Comparison of ENCODE assay signal across 18 cellular contexts in the genomic region with DNA sequence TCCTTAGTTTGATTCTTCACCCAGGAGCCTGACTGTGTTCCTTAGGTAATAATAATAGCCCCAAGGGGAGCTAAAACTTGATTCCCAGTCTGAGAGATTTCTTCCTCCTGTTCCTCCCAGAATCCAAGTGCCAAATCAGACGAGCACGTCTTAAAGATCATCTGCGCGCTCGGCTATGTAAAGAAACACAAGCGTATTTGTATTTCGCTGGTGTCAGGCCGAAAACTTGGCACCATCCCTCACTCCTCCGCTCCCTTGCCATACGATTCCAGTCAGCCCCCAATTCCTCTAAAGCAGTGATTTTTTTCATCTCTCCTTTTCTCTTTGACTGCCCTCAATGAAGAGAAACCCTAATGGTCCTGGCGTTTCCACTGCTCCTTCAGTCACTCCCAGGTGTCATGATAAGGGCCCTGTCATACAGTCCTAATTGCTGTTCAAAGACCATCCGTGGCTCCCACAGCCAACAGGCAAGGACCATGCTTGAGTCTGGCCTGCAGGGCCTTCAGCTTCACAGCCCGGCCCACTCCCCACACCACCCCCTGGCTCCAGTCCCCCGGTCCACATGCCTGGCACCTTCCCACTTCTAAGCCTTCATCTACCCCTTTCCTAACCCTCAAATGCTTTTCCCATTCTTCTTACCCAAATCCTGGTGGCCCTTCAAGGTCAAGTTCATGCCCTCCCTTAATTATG.
A peak's percentile ranks its signal among the peaks of the same experiment; 100 is the strongest.
DNase-seq lines count a peak whose midpoint lies in the region; ATAC-seq and TF ChIP-seq lines count a peak whose summit lies in the region.
"Had no signal": no experiment of that assay in that cellular context is flagged by ENCODE, and none has a peak within 500 bp of the region (broad histone marks: within the 10 kb centered on the region; RNA-seq: fewer than 3 reads in every experiment).

No MANE protein-coding gene starts in this region.

- no peaks in the 10 kb centered on the region for H3K9me2 ChIP-seq in SU-DHL-6 (replicated peaks; ENCODE audit: insufficient read depth, low read length)

- no peak overlapping the region for H3K4me3 ChIP-seq in SU-DHL-6 (ENCODE audit: insufficient read depth, low read length, poor library complexity, severe bottlenecking)
- H3K4me3 ChIP-seq in mesenchymal stem cell (ENCODE audit: insufficient read depth in 1 of 2, low read depth in 1 of 2, low read length in 2 of 2) = no peak overlapping the region
- H3K4me3 ChIP-seq: A549 had no signal

- H3K9me3 ChIP-seq in SU-DHL-6 (ENCODE audit: insufficient read depth, low read length) (no peaks in the 10 kb centered on the region), mesenchymal stem cell (ENCODE audit: control insufficient read depth, low read length) (no peaks in the 10 kb centered on the region)

- H3K14ac ChIP-seq in mesenchymal stem cell (ENCODE audit: low read length in 2 of 2) = no peak overlapping the region

- H3K79me1 ChIP-seq in mesenchymal stem cell (replicated peaks; ENCODE audit: low read length, poor library complexity, severe bottlenecking) = no peaks in the 10 kb centered on the region

- H3K4me3 Mint-ChIP-seq in stimulated activated effector memory CD8-positive, alpha-beta T cell treated with anti-CD3 and anti-CD28 coated beads, Interleukin-12 subunit alpha, Interleukin-12 subunit beta, amount 100 ng/mL, for 72 hours = peak overlapping the region; percentile 48
- H3K4me3 Mint-ChIP-seq: naive thymus-derived CD4-positive, alpha-beta T cell had no signal

- H3K18ac ChIP-seq in mesenchymal stem cell (ENCODE audit: low read depth in 1 of 2, low read length in 2 of 2) = no peak overlapping the region

- H2BK120ac ChIP-seq in mesenchymal stem cell (ENCODE audit: low read depth, low read length) = no peak overlapping the region

- ATAC-seq in stimulated activated effector memory CD8-positive, alpha-beta T cell treated with anti-CD3 and anti-CD28 coated beads, Interleukin-12 subunit alpha, Interleukin-12 subunit beta, amount 100 ng/mL, for 72 hours = no peak
- ATAC-seq: A549 had no signal

- no peaks in the 10 kb centered on the region for H3K36me3 ChIP-seq in SU-DHL-6 (ENCODE audit: low read length)
- no peaks in the 10 kb centered on the region for H3K36me3 ChIP-seq in mesenchymal stem cell (ENCODE audit: control insufficient read depth in 1 of 2, insufficient read depth in 2 of 2, low read depth in 1 of 2, low read length in 2 of 2)

- 88% methylated on average over 14 of the region's 14 CpGs for WGBS in mesenchymal stem cell

- H3F3A ChIP-seq in SU-DHL-6 (ENCODE audit: insufficient read depth) = peaks cover 11% of the 10 kb centered on the region

- no peak overlapping the region for H3K27ac ChIP-seq in SU-DHL-6 (ENCODE audit: low read depth, low read length)
- no peak overlapping the region for H3K27ac ChIP-seq in mesenchymal stem cell (ENCODE audit: low read length, poor library complexity, severe bottlenecking)
- H3K27ac ChIP-seq: A549 had no signal

- H2BK5ac ChIP-seq in mesenchymal stem cell (ENCODE audit: low read depth, low read length, poor library complexity, severe bottlenecking) = no peak overlapping the region

- H2AFZ ChIP-seq in SU-DHL-6 (ENCODE audit: low read depth, low read length, severe bottlenecking) = no peak overlapping the region
- H2AFZ ChIP-seq in mesenchymal stem cell (ENCODE audit: low read depth, low read length) = no peak overlapping the region

- no peak overlapping the region for H4K91ac ChIP-seq in mesenchymal stem cell (ENCODE audit: low read length)

- H3K4me1 Mint-ChIP-seq in stimulated activated effector memory CD8-positive, alpha-beta T cell treated with anti-CD3 and anti-CD28 coated beads, Interleukin-12 subunit alpha, Interleukin-12 subunit beta, amount 100 ng/mL, for 72 hours = peaks cover 42% of the 10 kb centered on the region

- peak; percentile 38 for DNase-seq in activated effector memory CD4-positive, alpha-beta T cell treated with anti-CD3 and anti-CD28 coated beads, Interleukin-2, amount 50 U/mL, for 16 hours
- DNase-seq in activated effector memory CD4-positive, alpha-beta T cell treated with Interleukin-2 at 50 U/mL for 16 hours = no peak
- DNase-seq in mesenchymal stem cell = no peak
- DNase-seq in stimulated activated effector memory CD8-positive, alpha-beta T cell treated with anti-CD3 and anti-CD28 coated beads, Interleukin-12 subunit alpha, Interleukin-12 subunit beta, amount 100 ng/mL, for 72 hours (ENCODE audit: low spot score in 2 of 2) = no peak
- DNase-seq in SKM-1 (lab: John Stamatoyannopoulos, UW; ENCODE audit: unreplicated experiment) = no peak
- no peak for DNase-seq in NCI-H2107 (lab: John Stamatoyannopoulos, UW)
- no peak for DNase-seq in Ammon's horn (ENCODE audit: low spot score)
- DNase-seq: activated naive CD4-positive, alpha-beta T cell; kidney; mesendoderm; naive thymus-derived CD4-positive, alpha-beta T cell; NCI-H1105 treated with DMSO at 0.1 percent for 48 hours; NCI-H2081 treated with DMSO at 0.1 percent for 48 hours; NCI-H524; stimulated activated CD4-positive, alpha-beta T cell treated with anti-CD3 and anti-CD28 coated beads, Interleukin-4, amount 100 ng/mL, for 24 hours had no signal

- no peaks in the 10 kb centered on the region for H3K79me2 ChIP-seq in SU-DHL-6 (ENCODE audit: insufficient read depth, low read length)

- no peak overlapping the region for H2AK5ac ChIP-seq in mesenchymal stem cell (ENCODE audit: low read length, severe bottlenecking)

- H4K20me1 ChIP-seq in SU-DHL-6 (ENCODE audit: low read depth, low read length) = no peaks in the 10 kb centered on the region

- no peaks in the 10 kb centered on the region for H3K9me3 Mint-ChIP-seq in stimulated activated effector memory CD8-positive, alpha-beta T cell treated with anti-CD3 and anti-CD28 coated beads, Interleukin-12 subunit alpha, Interleukin-12 subunit beta, amount 100 ng/mL, for 72 hours

- no peak overlapping the region for H4K8ac ChIP-seq in mesenchymal stem cell (ENCODE audit: low read length)

- no peak overlapping the region for H3K4ac ChIP-seq in mesenchymal stem cell (ENCODE audit: low read depth in 1 of 2, low read length in 2 of 2)

- peak overlapping the region; percentile 58 for H3K4me2 ChIP-seq in SU-DHL-6 (ENCODE audit: low read depth, low read length, poor library complexity, severe bottlenecking)
- no peak overlapping the region for H3K4me2 ChIP-seq in mesenchymal stem cell (ENCODE audit: low read length, poor library complexity, severe bottlenecking)
- H3K4me2 ChIP-seq: A549 had no signal

- H3K4me1 ChIP-seq in mesenchymal stem cell (ENCODE audit: control insufficient read depth, insufficient read depth, low read depth, low read length) = peaks cover 6% of the 10 kb centered on the region
- H3K4me1 ChIP-seq: A549 had no signal

- no peaks in the 10 kb centered on the region for H3K36me3 Mint-ChIP-seq in stimulated activated effector memory CD8-positive, alpha-beta T cell treated with anti-CD3 and anti-CD28 coated beads, Interleukin-12 subunit alpha, Interleukin-12 subunit beta, amount 100 ng/mL, for 72 hours

- peak overlapping the region; percentile 18 for H2BK15ac ChIP-seq in mesenchymal stem cell (ENCODE audit: low read depth, poor library complexity, severe bottlenecking)

- no peak overlapping the region for H3K23ac ChIP-seq in mesenchymal stem cell (ENCODE audit: low read length in 2 of 2)

- no peak overlapping the region for H3K9ac ChIP-seq in SU-DHL-6 (ENCODE audit: low read length)
- no peak overlapping the region for H3K9ac ChIP-seq in mesenchymal stem cell (ENCODE audit: low read length)

- H3K27ac Mint-ChIP-seq in stimulated activated effector memory CD8-positive, alpha-beta T cell treated with anti-CD3 and anti-CD28 coated beads, Interleukin-12 subunit alpha, Interleukin-12 subunit beta, amount 100 ng/mL, for 72 hours = peak overlapping the region; percentile 73
- H3K27ac Mint-ChIP-seq: progenitor cell of endocrine pancreas had no signal

- H2BK12ac ChIP-seq in mesenchymal stem cell (ENCODE audit: low read length in 2 of 2) = no peak overlapping the region

- H3K27me3 ChIP-seq in SU-DHL-6 (ENCODE audit: low read length) = no peaks in the 10 kb centered on the region
- H3K27me3 ChIP-seq in mesenchymal stem cell (ENCODE audit: control insufficient read depth in 1 of 2, insufficient read depth in 1 of 2, low read length in 2 of 2) = no peaks in the 10 kb centered on the region

- no peak for TF ChIP-seq CTCF in SU-DHL-6 (IDR thresholded peaks at IDR 0.05; ENCODE audit: insufficient read depth, low read length, poor library complexity, severe bottlenecking)
